ENCODE assay signal across 9 cellular contexts in genomic region chr1:169680377-169681019, GRCh38. TPM values are rescaled to one million over a fixed set of nuclear protein-coding genes. Genes with fewer than 3 reads are reported as not detected.
DNase-seq lines count a peak whose midpoint lies in the region; ATAC-seq and TF ChIP-seq lines count a peak whose summit lies in the region.
"Had no signal": no experiment of that assay in that cellular context is flagged by ENCODE, and none has a peak within 500 bp of the region (broad histone marks: within the 10 kb centered on the region; RNA-seq: fewer than 3 reads in every experiment).

No MANE protein-coding gene starts in this region.

- H3K9me2 ChIP-seq in OCI-LY1 (ENCODE audit: low read depth, low read length), result no peaks in the 10 kb centered on the region

- no peaks in the 10 kb centered on the region for H3K9me3 ChIP-seq in OCI-LY1 (ENCODE audit: low read length)

- peak overlapping the region in 7 of 8 donors; percentile 30 to 91 (median 64) for H3K4me3 Mint-ChIP-seq in naive B cell

- no peaks in the 10 kb centered on the region for H3K36me3 Mint-ChIP-seq in naive B cell

- H3K27me3 ChIP-seq in OCI-LY1 (ENCODE audit: insufficient read depth, low read length), result no peaks in the 10 kb centered on the region

- H4K20me1 ChIP-seq in OCI-LY1 (ENCODE audit: insufficient read depth, low read length), result no peaks in the 10 kb centered on the region

- peaks cover 34 to 60% (median 49%) of the 10 kb centered on the region in 3 donors for H3K4me1 Mint-ChIP-seq in naive B cell

- H3K4me2 ChIP-seq in OCI-LY1 (ENCODE audit: low read length), result peak overlapping the region; percentile 57

- no peaks in the 10 kb centered on the region for H3K36me3 ChIP-seq in OCI-LY1 (ENCODE audit: insufficient read depth, low read length)

- H3K9me3 Mint-ChIP-seq in naive B cell, result peaks cover 0 to 2% (median 0%) of the 10 kb centered on the region in 7 donors

- DNase-seq in naive B cell, result peak; percentile 48
- DNase-seq in Kasumi-1 (lab: John Stamatoyannopoulos, UW), result no peak
- DNase-seq in AG20443 (ENCODE audit: low spot score), result no peak
- no peak for DNase-seq in NCI-H526 (lab: John Stamatoyannopoulos, UW)
- no peak for DNase-seq in GDM1 (lab: John Stamatoyannopoulos, UW)
- DNase-seq: NCI-H1105 treated with DMSO at 0.1 percent for 48 hours had no signal

- no peaks in the 10 kb centered on the region for H3K27me3 Mint-ChIP-seq in naive B cell

- peak overlapping the region; percentile 92 for H3K27ac ChIP-seq in OCI-LY1 (ENCODE audit: low read depth, low read length, poor library complexity, severe bottlenecking)

- peak overlapping the region; percentile 34 for H3K4me3 ChIP-seq in OCI-LY1 (ENCODE audit: low read depth, low read length, poor library complexity, severe bottlenecking)

- peak overlapping the region; percentile 58 for H3K9ac ChIP-seq in OCI-LY1 (ENCODE audit: low read length)

- H3K4me1 ChIP-seq in OCI-LY1 (ENCODE audit: insufficient read depth, low read length, severe bottlenecking), result peaks cover 67% of the 10 kb centered on the region

- no peaks in the 10 kb centered on the region for H3F3A ChIP-seq in OCI-LY1 (ENCODE audit: insufficient read depth, low read length)

- no peak for TF ChIP-seq CTCF in OCI-LY1 (IDR thresholded peaks at IDR 0.05; ENCODE audit: low read length)

- H3K27ac Mint-ChIP-seq in naive B cell, result peak overlapping the region in 5 of 6 donors; percentile 81 to 97 (median 96)

- no peaks in the 10 kb centered on the region for H3K79me2 ChIP-seq in OCI-LY1 (ENCODE audit: insufficient read depth, low read length)

- H2AFZ ChIP-seq in OCI-LY1 (ENCODE audit: low read length), result no peak overlapping the region

- ATAC-seq in GM18498 (IDR thresholded peaks at IDR 0.05; ENCODE audit: unreplicated experiment) (peak; percentile 70), GM21526 (IDR thresholded peaks at IDR 0.05; ENCODE audit: low FRiP score, unreplicated experiment) (peak; percentile 44), naive B cell (ENCODE audit: low read depth in 2 of 2) (peak; percentile 80 to 81)

RNA-seq across cellular contexts. Expression of gene SELL, which starts 30.9 kb away (rescaled TPM):
- 1,000 to 10,000 TPM; 1,749 to 3,838 (median 2,128) TPM for polyA plus RNA-seq in naive B cell (ENCODE audit: low read depth in 6 of 6)

RNA-seq across cellular contexts. Expression of gene SELP, which starts 50.6 kb away (rescaled TPM):
- 1 to 10 TPM in 3 of 6 donors, under 1 TPM in 2, not detected in 1; 0.27 to 3.5 (median 1.6) TPM for polyA plus RNA-seq in naive B cell (ENCODE audit: low read depth in 6 of 6)

RNA-seq across cellular contexts. Expression of gene SELE, which starts 53.4 kb away (rescaled TPM):
- polyA plus RNA-seq in naive B cell (ENCODE audit: low read depth in 6 of 6), result under 1 TPM in 1 of 6 donors, not detected in 5; 0.09 TPM
